ENCODE assay signal across 9 cellular contexts in the genomic region with DNA sequence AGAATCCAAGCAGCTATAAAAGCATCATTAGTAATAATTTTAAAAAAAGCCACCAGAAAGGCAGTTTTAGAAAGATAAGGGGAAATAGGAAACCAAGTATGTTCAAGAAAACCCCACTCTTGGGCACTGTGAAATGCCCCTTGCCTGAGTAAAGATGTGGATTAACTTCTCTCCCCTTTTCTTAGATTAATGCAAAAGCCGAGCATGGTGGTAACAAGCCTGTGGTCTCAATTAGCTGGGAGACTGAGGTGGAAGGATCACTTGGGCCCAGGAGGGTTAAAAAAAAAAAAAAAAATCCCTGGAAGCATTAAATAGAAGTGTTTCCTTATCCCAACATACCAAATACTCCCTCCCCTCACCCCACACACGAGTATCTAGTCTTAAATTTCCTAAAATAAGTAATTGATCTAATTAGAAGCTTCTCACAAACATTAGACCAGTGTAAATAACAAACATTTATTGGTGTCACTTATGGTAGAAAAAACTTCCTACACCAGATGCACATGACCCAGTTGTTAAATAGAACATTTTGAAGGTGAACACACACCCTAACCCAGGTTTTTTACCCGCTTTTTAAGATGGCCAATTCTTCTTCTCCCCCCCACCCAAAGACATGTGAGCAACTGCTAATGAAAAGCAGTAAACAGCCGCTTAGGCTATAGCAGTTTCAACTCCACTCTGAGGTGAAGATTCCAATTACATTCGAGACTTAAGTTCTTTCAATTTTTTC. TPM values are rescaled to one million over a fixed set of nuclear protein-coding genes. Genes with fewer than 3 reads are reported as not detected.
DNase-seq lines count a peak whose midpoint lies in the region; ATAC-seq and TF ChIP-seq lines count a peak whose summit lies in the region.
"Had no signal": no experiment of that assay in that cellular context is flagged by ENCODE, and none has a peak within 500 bp of the region (broad histone marks: within the 10 kb centered on the region; RNA-seq: fewer than 3 reads in every experiment).

No MANE protein-coding gene starts in this region.

- dilution Hi-C loops in mammary epithelial cell (cut with HindIII; ENCODE audit: low sequenced_read_pairs): no loop called here

- TF ChIP-seq CTCF in mammary epithelial cell (conservative IDR thresholded peaks at IDR 0.05 in 1 of 2, IDR thresholded peaks at IDR 0.05 in 1 of 2; ENCODE audit: extremely low read depth in 1 of 2, insufficient read depth in 1 of 2, low read depth in 1 of 2, low read length in 2 of 2) (no peak), nephron (IDR thresholded peaks at IDR 0.05; ENCODE audit: unreplicated experiment in 3 of 3) (no peak)

- peaks cover 46% of the 10 kb centered on the region for H3K36me3 Mint-ChIP-seq in CD4-positive, CD25-positive, alpha-beta regulatory T cell
- H3K36me3 Mint-ChIP-seq in nephron (ENCODE audit: low read depth): peaks cover 73% of the 10 kb centered on the region

- no peak overlapping the region for H3K9ac ChIP-seq in mammary epithelial cell (ENCODE audit: insufficient read depth, low read length)

- in situ Hi-C loops in mammary epithelial cell (cut with MboI; ENCODE audit: low sequenced_read_pairs in 2 of 2): no loop called here

- no peaks in the 10 kb centered on the region for H3K9me3 ChIP-seq in CD4-positive, CD25-positive, alpha-beta regulatory T cell (ENCODE audit: control insufficient read depth in 2 of 2, low read length in 2 of 2)
- no peaks in the 10 kb centered on the region for H3K9me3 ChIP-seq in mammary epithelial cell (replicated peaks; ENCODE audit: insufficient read depth, low read length)

- peaks cover 18% of the 10 kb centered on the region for H4K20me1 ChIP-seq in mammary epithelial cell (ENCODE audit: insufficient read depth, low read length)

- no peak overlapping the region for H2AFZ ChIP-seq in mammary epithelial cell (ENCODE audit: low read depth, low read length)

- no peak for ATAC-seq in CD4-positive, CD25-positive, alpha-beta regulatory T cell (ENCODE audit: low read depth in 2 of 2)
- no peak for ATAC-seq in GM18870 (IDR thresholded peaks at IDR 0.05; ENCODE audit: unreplicated experiment)

- CTCF ChIA-PET in mammary epithelial cell (lab: Charles Lee; ENCODE audit: low non-redundant PET): no interaction called here

- H3K27ac ChIP-seq in CD4-positive, CD25-positive, alpha-beta regulatory T cell (ENCODE audit: insufficient read depth, low read length, poor library complexity, severe bottlenecking): peak overlapping the region; percentile 47
- no peak overlapping the region for H3K27ac ChIP-seq in mammary epithelial cell (ENCODE audit: insufficient read depth, low read depth, low read length)

- no TSS peak for BruUV-seq in mammary epithelial cell (replicated peaks; lab: Mats Ljungman, UMichigan)

- 48% methylated on average over 5 of the region's 5 CpGs for WGBS in mammary epithelial cell (ENCODE audit: low coverage, missing lambda C conversion rate)

- H3K4me2 ChIP-seq in mammary epithelial cell (ENCODE audit: insufficient read depth, low read depth, low read length): peak overlapping the region; percentile 41

- H3K4me1 Mint-ChIP-seq in CD4-positive, CD25-positive, alpha-beta regulatory T cell: peaks cover 27 to 61% (median 44%) of the 10 kb centered on the region in 4 donors
- peaks cover 41% of the 10 kb centered on the region for H3K4me1 Mint-ChIP-seq in nephron

- peak overlapping the region; percentile 24 to 99 (median 83) for H3K4me3 Mint-ChIP-seq in CD4-positive, CD25-positive, alpha-beta regulatory T cell
- H3K4me3 Mint-ChIP-seq in nephron: peak overlapping the region; percentile 36 to 94 (median 45)

- no peaks in the 10 kb centered on the region for H3K27me3 ChIP-seq in CD4-positive, CD25-positive, alpha-beta regulatory T cell (ENCODE audit: control insufficient read depth, insufficient read depth, low read length)
- H3K27me3 ChIP-seq in mammary epithelial cell (ENCODE audit: insufficient read depth, low read length): no peaks in the 10 kb centered on the region

- no peaks in the 10 kb centered on the region for H3K9me3 Mint-ChIP-seq in CD4-positive, CD25-positive, alpha-beta regulatory T cell
- no peaks in the 10 kb centered on the region for H3K9me3 Mint-ChIP-seq in nephron

- intact Hi-C loops in mammary epithelial cell (cut with micrococcal nuclease): no loop called here

- H3K27me3 Mint-ChIP-seq in CD4-positive, CD25-positive, alpha-beta regulatory T cell: no peaks in the 10 kb centered on the region
- H3K27me3 Mint-ChIP-seq in nephron (ENCODE audit: low read depth): no peaks in the 10 kb centered on the region

- no peak for DNase-seq in CD4-positive, CD25-positive, alpha-beta regulatory T cell
- DNase-seq in M059J (ENCODE audit: low read depth) (peak; percentile 8), mammary epithelial cell (no peak), iPS-NIHi7 (ENCODE audit: extremely low spot score) (no peak), NCI-H1092 treated with DMSO at 0.1 percent for 48 hours (lab: John Stamatoyannopoulos, UW) (no peak), GF-D8 (lab: John Stamatoyannopoulos, UW) (no peak)
- DNase-seq: NCI-H2227 treated with DMSO at 0.1 percent for 48 hours had no signal

- H3K4me1 ChIP-seq in CD4-positive, CD25-positive, alpha-beta regulatory T cell (ENCODE audit: control insufficient read depth, insufficient read depth, low read length, poor library complexity, severe bottlenecking): peaks cover 45% of the 10 kb centered on the region
- peaks cover 20% of the 10 kb centered on the region for H3K4me1 ChIP-seq in mammary epithelial cell (ENCODE audit: insufficient read depth, low read length)

- H3K27ac Mint-ChIP-seq in CD4-positive, CD25-positive, alpha-beta regulatory T cell: peak overlapping the region in 1 of 3 donors; percentile 63
- H3K27ac Mint-ChIP-seq in nephron: peak overlapping the region in 2 of 3 experiments; percentile 53 to 67

- H3K4me3 ChIP-seq in CD4-positive, CD25-positive, alpha-beta regulatory T cell (ENCODE audit: low read depth, low read length): peak overlapping the region; percentile 47
- peak overlapping the region in 1 of 3 experiments; percentile 15 for H3K4me3 ChIP-seq in mammary epithelial cell (replicated peaks in 1 of 3; ENCODE audit: insufficient read depth in 1 of 3, low read depth in 2 of 3, low read length in 3 of 3)

- peaks cover 62% of the 10 kb centered on the region for H3K79me2 ChIP-seq in mammary epithelial cell (ENCODE audit: insufficient read depth, low read length)

- peaks cover 62% of the 10 kb centered on the region for H3K36me3 ChIP-seq in CD4-positive, CD25-positive, alpha-beta regulatory T cell (ENCODE audit: control insufficient read depth, insufficient read depth, low read length)
- peaks cover 36% of the 10 kb centered on the region for H3K36me3 ChIP-seq in mammary epithelial cell (ENCODE audit: insufficient read depth, low read length)

RNA-seq across cellular contexts. Expression of a gene that starts 5.2 kb away (rescaled TPM):
- total RNA-seq in CD4-positive, CD25-positive, alpha-beta regulatory T cell: 167 TPM
- polyA plus RNA-seq in CD4-positive, CD25-positive, alpha-beta regulatory T cell: 100 to 1,000 TPM; 132 to 156 (median 147) TPM
- 93.9 and 156 TPM in 2 replicates for total RNA-seq in M059J (2014; rRNA removed; shearing (Covaris generic))
- total RNA-seq in mammary epithelial cell: 100 to 1,000 TPM; 126 to 485 TPM
- polyA plus RNA-seq in mammary epithelial cell: 237 TPM
- polyA minus RNA-seq in mammary epithelial cell: 229 TPM

RNA-seq across cellular contexts. Expression of a gene that starts 25.7 kb away (rescaled TPM):
- total RNA-seq in CD4-positive, CD25-positive, alpha-beta regulatory T cell: 65.4 TPM
- 10 to 100 TPM; 34.0 to 40.7 (median 35.4) TPM for polyA plus RNA-seq in CD4-positive, CD25-positive, alpha-beta regulatory T cell
- 32.6 and 46.2 TPM in 2 replicates for total RNA-seq in M059J (2014; rRNA removed; shearing (Covaris generic))
- total RNA-seq in mammary epithelial cell: 10 to 100 TPM; 58.1 to 73.7 TPM
- polyA plus RNA-seq in mammary epithelial cell: 21.2 TPM
- polyA minus RNA-seq in mammary epithelial cell: 40.2 TPM

RNA-seq across cellular contexts. Expression of a gene that starts 35.6 kb away (rescaled TPM):
- 14.2 TPM for total RNA-seq in CD4-positive, CD25-positive, alpha-beta regulatory T cell
- polyA plus RNA-seq in CD4-positive, CD25-positive, alpha-beta regulatory T cell: 10 to 100 TPM; 37.2 to 39.5 (median 38.8) TPM
- 25.1 and 36.6 TPM in 2 replicates for total RNA-seq in M059J (2014; rRNA removed; shearing (Covaris generic))
- 10 to 100 TPM; 21.7 to 25.8 TPM for total RNA-seq in mammary epithelial cell
- 30.6 TPM for polyA plus RNA-seq in mammary epithelial cell
- 3.8 TPM for polyA minus RNA-seq in mammary epithelial cell

RNA-seq across cellular contexts. Expression of a gene that starts 46.4 kb away (rescaled TPM):
- 44.6 TPM for total RNA-seq in CD4-positive, CD25-positive, alpha-beta regulatory T cell
- 10 to 100 TPM; 60.0 to 81.6 (median 67.0) TPM for polyA plus RNA-seq in CD4-positive, CD25-positive, alpha-beta regulatory T cell
- 63.9 and 67.0 TPM in 2 replicates for total RNA-seq in M059J (2014; rRNA removed; shearing (Covaris generic))
- 10 to 100 TPM; 30.0 to 32.5 TPM for total RNA-seq in mammary epithelial cell
- polyA plus RNA-seq in mammary epithelial cell: 17.3 TPM
- 25.6 TPM for polyA minus RNA-seq in mammary epithelial cell
